Comparison of ENCODE assay signal across 1 cellular context in the genomic region with DNA sequence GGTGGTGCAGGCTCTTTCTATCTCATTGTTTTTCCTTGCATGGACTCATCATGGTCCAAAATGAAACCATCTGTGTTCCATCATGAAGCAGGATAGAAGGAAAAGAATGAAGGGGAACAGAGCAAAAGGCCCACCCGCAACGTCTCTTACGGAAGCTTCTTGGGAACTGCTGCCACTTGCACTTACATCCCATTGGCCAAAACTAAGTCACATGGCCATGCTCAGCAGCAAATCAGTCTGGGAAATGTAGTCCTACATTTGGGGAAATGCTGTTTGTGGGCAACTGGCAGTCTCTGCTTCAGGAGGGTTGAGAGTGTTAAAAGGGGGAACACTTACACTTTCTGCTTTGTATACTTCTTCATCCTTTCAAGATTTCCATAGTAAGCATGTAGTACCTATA.
TF ChIP-seq lines count a peak whose summit lies in the region.

No MANE protein-coding gene starts in this region.

TF ChIP-seq in GM12878, 131 proteins besides CTCF, POLR2A, EP300 and RAD21 (continued from another document):
- TF ChIP-seq, protein P1, sequence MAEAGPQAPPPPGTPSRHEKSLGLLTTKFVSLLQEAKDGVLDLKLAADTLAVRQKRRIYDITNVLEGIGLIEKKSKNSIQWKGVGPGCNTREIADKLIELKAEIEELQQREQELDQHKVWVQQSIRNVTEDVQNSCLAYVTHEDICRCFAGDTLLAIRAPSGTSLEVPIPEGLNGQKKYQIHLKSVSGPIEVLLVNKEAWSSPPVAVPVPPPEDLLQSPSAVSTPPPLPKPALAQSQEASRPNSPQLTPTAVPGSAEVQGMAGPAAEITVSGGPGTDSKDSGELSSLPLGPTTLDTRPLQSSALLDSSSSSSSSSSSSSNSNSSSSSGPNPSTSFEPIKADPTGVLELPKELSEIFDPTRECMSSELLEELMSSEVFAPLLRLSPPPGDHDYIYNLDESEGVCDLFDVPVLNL (IDR thresholded peaks at IDR 0.05; ENCODE audit: low read depth, low read length): no peak
- TF ChIP-seq RCOR1 (conservative IDR thresholded peaks at IDR 0.05; ENCODE audit: low read depth, low read length) (no peak), EZH2 (IDR thresholded peaks at IDR 0.05; ENCODE audit: borderline replicate concordance, control insufficient read depth, low read depth, low read length) (no peak), SIX5 (IDR thresholded peaks at IDR 0.05; ENCODE audit: low read depth, low read length, severe bottlenecking) (peak; percentile 64), HCFC1 (IDR thresholded peaks at IDR 0.05; ENCODE audit: low read length) (peak; percentile 48; the same call in 1 of the 2 replicates), NFYA (IDR thresholded peaks at IDR 0.05; ENCODE audit: borderline replicate concordance, low read depth, low read length) (peak; percentile 22; the same call in 1 of the 2 replicates), STAT1 (conservative IDR thresholded peaks at IDR 0.05) (no peak), RAD51 (IDR thresholded peaks at IDR 0.05) (peak; percentile 63; the same call in 1 of the 2 replicates), CREM (IDR thresholded peaks at IDR 0.05; ENCODE audit: low read depth) (peak; percentile 24; the same call in 1 of the 2 replicates)
- TF ChIP-seq, protein P2, sequence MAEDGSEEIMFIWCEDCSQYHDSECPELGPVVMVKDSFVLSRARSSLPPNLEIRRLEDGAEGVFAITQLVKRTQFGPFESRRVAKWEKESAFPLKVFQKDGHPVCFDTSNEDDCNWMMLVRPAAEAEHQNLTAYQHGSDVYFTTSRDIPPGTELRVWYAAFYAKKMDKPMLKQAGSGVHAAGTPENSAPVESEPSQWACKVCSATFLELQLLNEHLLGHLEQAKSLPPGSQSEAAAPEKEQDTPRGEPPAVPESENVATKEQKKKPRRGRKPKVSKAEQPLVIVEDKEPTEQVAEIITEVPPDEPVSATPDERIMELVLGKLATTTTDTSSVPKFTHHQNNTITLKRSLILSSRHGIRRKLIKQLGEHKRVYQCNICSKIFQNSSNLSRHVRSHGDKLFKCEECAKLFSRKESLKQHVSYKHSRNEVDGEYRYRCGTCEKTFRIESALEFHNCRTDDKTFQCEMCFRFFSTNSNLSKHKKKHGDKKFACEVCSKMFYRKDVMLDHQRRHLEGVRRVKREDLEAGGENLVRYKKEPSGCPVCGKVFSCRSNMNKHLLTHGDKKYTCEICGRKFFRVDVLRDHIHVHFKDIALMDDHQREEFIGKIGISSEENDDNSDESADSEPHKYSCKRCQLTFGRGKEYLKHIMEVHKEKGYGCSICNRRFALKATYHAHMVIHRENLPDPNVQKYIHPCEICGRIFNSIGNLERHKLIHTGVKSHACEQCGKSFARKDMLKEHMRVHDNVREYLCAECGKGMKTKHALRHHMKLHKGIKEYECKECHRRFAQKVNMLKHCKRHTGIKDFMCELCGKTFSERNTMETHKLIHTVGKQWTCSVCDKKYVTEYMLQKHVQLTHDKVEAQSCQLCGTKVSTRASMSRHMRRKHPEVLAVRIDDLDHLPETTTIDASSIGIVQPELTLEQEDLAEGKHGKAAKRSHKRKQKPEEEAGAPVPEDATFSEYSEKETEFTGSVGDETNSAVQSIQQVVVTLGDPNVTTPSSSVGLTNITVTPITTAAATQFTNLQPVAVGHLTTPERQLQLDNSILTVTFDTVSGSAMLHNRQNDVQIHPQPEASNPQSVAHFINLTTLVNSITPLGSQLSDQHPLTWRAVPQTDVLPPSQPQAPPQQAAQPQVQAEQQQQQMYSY (CRISPR knock-in tag; IDR thresholded peaks at IDR 0.05): no peak
- TF ChIP-seq, protein P3, sequence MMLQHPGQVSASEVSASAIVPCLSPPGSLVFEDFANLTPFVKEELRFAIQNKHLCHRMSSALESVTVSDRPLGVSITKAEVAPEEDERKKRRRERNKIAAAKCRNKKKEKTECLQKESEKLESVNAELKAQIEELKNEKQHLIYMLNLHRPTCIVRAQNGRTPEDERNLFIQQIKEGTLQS (IDR thresholded peaks at IDR 0.05; ENCODE audit: borderline replicate concordance, extremely low read depth, low read depth, low read length): peak; percentile 65; the same call in 1 of the 2 replicates
